In genomic region chr4:20987191-20987590, GRCh38 we compare ENCODE assay signal across 1 cellular context.
TF ChIP-seq lines count a peak whose summit lies in the region.

No MANE protein-coding gene starts in this region.

TF ChIP-seq in WTC11, 78 proteins besides CTCF, POLR2A, EP300 and RAD21 (continued from another document):
- TF ChIP-seq ZBTB43 (CRISPR knock-in tag; IDR thresholded peaks at IDR 0.05) (no peak), ERG (CRISPR knock-in tag; IDR thresholded peaks at IDR 0.05) (no peak), ZNF138 (CRISPR knock-in tag; conservative IDR thresholded peaks at IDR 0.05) (no peak), STAT6 (CRISPR knock-in tag; conservative IDR thresholded peaks at IDR 0.05; ENCODE audit: low read depth) (no peak), ZNF232 (CRISPR knock-in tag; IDR thresholded peaks at IDR 0.05) (no peak), ZNF121 (CRISPR knock-in tag; IDR thresholded peaks at IDR 0.05) (no peak), HMGA2 (CRISPR knock-in tag; IDR thresholded peaks at IDR 0.05) (no peak), PRDM15 (CRISPR knock-in tag; IDR thresholded peaks at IDR 0.05) (no peak), JUN (CRISPR knock-in tag; IDR thresholded peaks at IDR 0.05) (no peak), ZBTB21 (CRISPR knock-in tag; IDR thresholded peaks at IDR 0.05; ENCODE audit: borderline replicate concordance) (no peak), TCF7 (CRISPR knock-in tag; IDR thresholded peaks at IDR 0.05; ENCODE audit: low read depth) (no peak)
